In genomic region chr10:50326757-50327701, GRCh38 we compare ENCODE assay signal across 9 cellular contexts.
A peak's percentile ranks its signal among the peaks of the same experiment; 100 is the strongest.
DNase-seq lines count a peak whose midpoint lies in the region; ATAC-seq, FAIRE-seq and TF ChIP-seq lines count a peak whose summit lies in the region.
"Had no signal": no experiment of that assay in that cellular context is flagged by ENCODE, and none has a peak within 500 bp of the region (broad histone marks: within the 10 kb centered on the region; RNA-seq: fewer than 3 reads in every experiment).

No MANE protein-coding gene starts in this region.

- no peaks in the 10 kb centered on the region for H3K27me3 ChIP-seq in testis
- H3K27me3 ChIP-seq in H7 (ENCODE audit: control insufficient read depth, insufficient read depth, low read length): no peaks in the 10 kb centered on the region

- H3K9me3 ChIP-seq in testis: no peaks in the 10 kb centered on the region

- no peak for TF ChIP-seq CTCF in testis (IDR thresholded peaks at IDR 0.05)

- H3K4me3 ChIP-seq in testis (no peak overlapping the region), H7 (ENCODE audit: insufficient read depth, low read depth, low read length) (no peak overlapping the region)

- peaks cover 4% of the 10 kb centered on the region for H3K4me1 ChIP-seq in testis

- no peak for FAIRE-seq in HTR-8/SVneo (lab: Jason Lieb, UNC)

- no peak for ATAC-seq in GM19463 (IDR thresholded peaks at IDR 0.05; ENCODE audit: unreplicated experiment)
- no peak for ATAC-seq in GM21576 (IDR thresholded peaks at IDR 0.05; ENCODE audit: unreplicated experiment)

- TF ChIP-seq POLR2A in testis (IDR thresholded peaks at IDR 0.05): no peak

- intact Hi-C loops in testis (cut with DNase I; ENCODE audit: low total_unique reads): no loop called here

- WGBS in testis, 2 donors: 50 to 58% methylated on average over 12 to 13 of the region's 13 CpGs

- no peaks in the 10 kb centered on the region for H3K36me3 ChIP-seq in testis (ENCODE audit: low read depth, missing control alignments)
- no peaks in the 10 kb centered on the region for H3K36me3 ChIP-seq in H7 (replicated peaks; ENCODE audit: control insufficient read depth, insufficient read depth, low read length)

- no peak overlapping the region for H3K27ac ChIP-seq in testis

- DNase-seq in HTR-8/SVneo (ENCODE audit: insufficient read length, low spot score) (peak; percentile 10), astrocyte of the hippocampus (ENCODE audit: low read depth, low spot score) (peak; percentile 55), iPS-NIHi11 (ENCODE audit: low spot score) (peak; percentile 22), testis (peak; percentile 46), H7 (no peak), NCI-H1930 (lab: John Stamatoyannopoulos, UW) (no peak)
- DNase-seq: hippocampal formation had no signal

Comparison
In these comparisons a context has a peak if more than half of its experiments do, and no peak if none do; other contexts are left out.
1. DNase-seq: peak in HTR-8/SVneo (single experiment), astrocyte of the hippocampus (single experiment), iPS-NIHi11 (single experiment) and testis (single experiment); none in H7 (single experiment) and NCI-H1930 (0 of 2).